11 cellular contexts compared by ENCODE assay signal in genomic region chr11:62166371-62166770, GRCh38. TPM values are rescaled to one million over a fixed set of nuclear protein-coding genes. Genes with fewer than 3 reads are reported as not detected.
"Had no signal": no experiment of that assay in that cellular context is flagged by ENCODE, and none has a peak within 500 bp of the region (broad histone marks: within the 10 kb centered on the region; RNA-seq: fewer than 3 reads in every experiment).

No MANE protein-coding gene starts in this region.

- H3K4me2 ChIP-seq: GM23338 had no signal

- H2AFZ ChIP-seq: GM23248, GM23338 had no signal

- H3K9me3 ChIP-seq: HAP-1 had no signal

- DNase-seq: GM23248, GOT3, H7, H9, HCEC 1CT, HFFc6 had no signal

- H3K36me3 ChIP-seq: HAP-1 had no signal

- ATAC-seq: GM23338, HCT116 had no signal

- H3K9ac ChIP-seq: GM23248 had no signal

- H3K27ac ChIP-seq: GM23248 had no signal

- H3K4me3 ChIP-seq: GM23248, GM23338, HAP-1 had no signal

RNA-seq across cellular contexts. Expression of gene SCGB1D1, which starts 23.6 kb away (rescaled TPM):
- total RNA-seq: GM23248, GM23338, H1, H4, H7, H9, HFFc6 had no signal
- polyA plus RNA-seq: GM23248, GM23338, H1 had no signal

RNA-seq across cellular contexts. Expression of gene SCGB2A1, which starts 42.1 kb away (rescaled TPM):
- total RNA-seq: GM23248, GM23338, H1, H4, H7, H9, HFFc6 had no signal
- polyA plus RNA-seq: GM23248, GM23338, H1 had no signal
